In genomic region chr7:148983220-148984146, GRCh38 we compare ENCODE assay signal across 1 cellular context.
TF ChIP-seq lines count a peak whose summit lies in the region.

No MANE protein-coding gene starts in this region.

TF ChIP-seq in HepG2, 621 proteins besides CTCF, POLR2A, EP300 and RAD21 (continued from another document and continues in another):
- no peak for TF ChIP-seq ZBTB40 (IDR thresholded peaks at IDR 0.05)
- TF ChIP-seq ZBTB40 (CRISPR knock-in tag; IDR thresholded peaks at IDR 0.05): no peak
- no peak for TF ChIP-seq FOSL2 (CRISPR knock-in tag; IDR thresholded peaks at IDR 0.05)
- 0 out of 2 replicates have a peak, but pooled peaks have one; percentile 17 for TF ChIP-seq NCOR1 (IDR thresholded peaks at IDR 0.05; ENCODE audit: borderline replicate concordance, low read length)
- 0 out of 2 replicates have a peak, but pooled peaks have one; percentile 12 for TF ChIP-seq RXRB (CRISPR knock-in tag; IDR thresholded peaks at IDR 0.05; ENCODE audit: borderline replicate concordance)
- TF ChIP-seq ZNF547 (CRISPR knock-in tag; IDR thresholded peaks at IDR 0.05): peak; percentile 57; the same call in 1 of the 2 replicates
- no peak for TF ChIP-seq CC2D1A (CRISPR knock-in tag; IDR thresholded peaks at IDR 0.05)
- no peak for TF ChIP-seq ZNF576 (CRISPR knock-in tag; IDR thresholded peaks at IDR 0.05)
- no peak for TF ChIP-seq GMEB2 (CRISPR knock-in tag; IDR thresholded peaks at IDR 0.05; ENCODE audit: low read depth)
- no peak for TF ChIP-seq SOX13 (IDR thresholded peaks at IDR 0.05)
- TF ChIP-seq SOX13 (CRISPR knock-in tag; conservative IDR thresholded peaks at IDR 0.05 in 1 of 2, IDR thresholded peaks at IDR 0.05 in 1 of 2): peak in 1 of 2 experiments; percentile 61; a peak in 2 of 4 replicates
- no peak for TF ChIP-seq ZMYM2 (CRISPR knock-in tag; IDR thresholded peaks at IDR 0.05)
- TF ChIP-seq SKI (IDR thresholded peaks at IDR 0.05; ENCODE audit: partially characterized antibody): no peak
- no peak; the same call in 1 of the 2 replicates for TF ChIP-seq ARID5B (CRISPR knock-in tag; IDR thresholded peaks at IDR 0.05)
- no peak for TF ChIP-seq SMC3 (IDR thresholded peaks at IDR 0.05; ENCODE audit: low read length)
- TF ChIP-seq ZNF18 (CRISPR knock-in tag; IDR thresholded peaks at IDR 0.05; ENCODE audit: insufficient replicate concordance): no peak
- no peak for TF ChIP-seq TERF1 (CRISPR knock-in tag; IDR thresholded peaks at IDR 0.05)
- no peak for TF ChIP-seq ZSCAN20 (CRISPR knock-in tag; IDR thresholded peaks at IDR 0.05; ENCODE audit: borderline replicate concordance)
- TF ChIP-seq TGIF2 (CRISPR knock-in tag; IDR thresholded peaks at IDR 0.05): 0 out of 2 replicates have a peak, but pooled peaks have one; percentile 26
- no peak for TF ChIP-seq BCLAF1 (IDR thresholded peaks at IDR 0.05)
- peak; percentile 92 for TF ChIP-seq MIXL1 (CRISPR knock-in tag; IDR thresholded peaks at IDR 0.05)
- no peak for TF ChIP-seq NR3C1 (CRISPR knock-in tag; IDR thresholded peaks at IDR 0.05)
- peak; percentile 53 for TF ChIP-seq ASH2L (IDR thresholded peaks at IDR 0.05; ENCODE audit: insufficient read length, low read depth, low read length)
- no peak for TF ChIP-seq ZNF839 (CRISPR knock-in tag; IDR thresholded peaks at IDR 0.05; ENCODE audit: borderline replicate concordance)
- no peak for TF ChIP-seq ZKSCAN1 (IDR thresholded peaks at IDR 0.05; ENCODE audit: low read length)
- TF ChIP-seq SNAPC4 (CRISPR knock-in tag; IDR thresholded peaks at IDR 0.05): peak; percentile 100
